22 cellular contexts compared by ENCODE assay signal in genomic region chr5:180628211-180628610, GRCh38. TPM values are rescaled to one million over a fixed set of nuclear protein-coding genes. Genes with fewer than 3 reads are reported as not detected.
DNase-seq lines count a peak whose midpoint lies in the region; ATAC-seq and TF ChIP-seq lines count a peak whose summit lies in the region.
"Had no signal": no experiment of that assay in that cellular context is flagged by ENCODE, and none has a peak within 500 bp of the region (broad histone marks: within the 10 kb centered on the region; RNA-seq: fewer than 3 reads in every experiment).

No MANE protein-coding gene starts in this region.

- H3K4me3 Mint-ChIP-seq in WTC11 = no peak overlapping the region
- H3K4me3 Mint-ChIP-seq: CD4-positive, alpha-beta T cell; CD8-positive, alpha-beta T cell had no signal

- no peaks in the 10 kb centered on the region for H3K9me3 ChIP-seq in BLaER1 treated with 17β-estradiol and CSF1 and Interleukin-3, amounts not matched to agents 10 nM and 100 nM (replicated peaks in 1 of 11)
- H3K9me3 ChIP-seq in HEK293 (ENCODE audit: control insufficient read depth, insufficient read depth, low read depth, low read length) (no peaks in the 10 kb centered on the region), neuronal stem cell (replicated peaks in 1 of 2; ENCODE audit: control insufficient read depth in 2 of 2, insufficient read depth in 1 of 2, low read depth in 1 of 2, low read length in 2 of 2) (no peaks in the 10 kb centered on the region)
- H3K9me3 ChIP-seq: BE2C, Caco-2 had no signal

- H3K9ac ChIP-seq in BLaER1 treated with 17β-estradiol and CSF1 and Interleukin-3, amounts not matched to agents 10 nM and 100 nM = no peak overlapping the region
- H3K9ac ChIP-seq in neuronal stem cell (ENCODE audit: low read depth, low read length, poor library complexity) = no peak overlapping the region

- peak overlapping the region in 7 of 11 experiments; percentile 38 to 72 (median 51); a peak in 2 of 22 replicates for H3K4me2 ChIP-seq in BLaER1 treated with 17β-estradiol and CSF1 and Interleukin-3, amounts not matched to agents 10 nM and 100 nM
- H3K4me2 ChIP-seq in neuronal stem cell (ENCODE audit: insufficient read depth, low read length, poor library complexity, severe bottlenecking) = no peak overlapping the region

- peaks cover 8% of the 10 kb centered on the region; the same call in 1 of the 2 replicates for H3K4me1 Mint-ChIP-seq in WTC11

- CTCF ChIA-PET in HEK293 (lab: Yijun Ruan, JAX) (interaction anchor here (1.7 kb wide), 1 partner anchor 9 kb away, joined by 5 read pairs; no protein-coding TSS in a partner anchor), WTC11 (lab: Charles Lee) (interaction anchor here (5.6 kb wide), 1 partner anchor 9 kb away, joined by 42 read pairs; no protein-coding TSS in a partner anchor)

- H3K27me3 ChIP-seq in BLaER1 treated with 17β-estradiol and CSF1 and Interleukin-3, amounts not matched to agents 10 nM and 100 nM = no peaks in the 10 kb centered on the region
- H3K27me3 ChIP-seq in neuronal stem cell (ENCODE audit: control insufficient read depth in 3 of 3, insufficient read depth in 3 of 3, low read depth in 1 of 3, low read length in 3 of 3) = peaks cover 0 to 41% (median 0%) of the 10 kb centered on the region in 3 experiments
- H3K27me3 ChIP-seq: BE2C had no signal

- ATAC-seq in esophagus mucosa (no peak), WTC11 (no peak)
- ATAC-seq: CD8-positive, alpha-beta T cell; GM12878 had no signal

- TF ChIP-seq CTCF in HEK293 (tag by site-specific recombination; IDR thresholded peaks at IDR 0.05) (no peak), WTC11 (IDR thresholded peaks at IDR 0.05) (no peak)

- H3K27me3 Mint-ChIP-seq in WTC11 (ENCODE audit: low read depth) = no peaks in the 10 kb centered on the region
- H3K27me3 Mint-ChIP-seq: CD4-positive, alpha-beta T cell had no signal

- peak overlapping the region; percentile 20 for H3K23ac ChIP-seq in neuronal stem cell (ENCODE audit: low read depth, low read length, poor library complexity)

- POLR2A ChIA-PET in HEK293 (lab: Yijun Ruan, JAX) = no interaction called here
- POLR2A ChIA-PET in WTC11 (lab: Charles Lee) = no interaction called here

- H3K4me1 ChIP-seq in BLaER1 treated with 17β-estradiol and CSF1 and Interleukin-3, amounts not matched to agents 10 nM and 100 nM = peaks cover 17 to 72% (median 65%) of the 10 kb centered on the region in 10 experiments; a peak in 19 of 20 replicates
- no peaks in the 10 kb centered on the region for H3K4me1 ChIP-seq in HEK293 (ENCODE audit: control insufficient read depth, insufficient read depth, low read length)
- peaks cover 15% of the 10 kb centered on the region in 2 donors for H3K4me1 ChIP-seq in neuronal stem cell (ENCODE audit: control insufficient read depth in 2 of 2, insufficient read depth in 1 of 2, low read depth in 1 of 2, low read length in 2 of 2)
- H3K4me1 ChIP-seq: BE2C, Caco-2 had no signal

- H3K36me3 ChIP-seq in BLaER1 treated with 17β-estradiol and CSF1 and Interleukin-3, amounts not matched to agents 10 nM and 100 nM = no peaks in the 10 kb centered on the region
- H3K36me3 ChIP-seq in HEK293 (ENCODE audit: control insufficient read depth in 2 of 2, insufficient read depth in 1 of 2, low read length in 2 of 2) (no peaks in the 10 kb centered on the region), neuronal stem cell (replicated peaks in 1 of 2; ENCODE audit: control insufficient read depth in 2 of 2, insufficient read depth in 2 of 2, low read length in 2 of 2) (no peaks in the 10 kb centered on the region)
- H3K36me3 ChIP-seq: BE2C had no signal

- H3K14ac ChIP-seq in neuronal stem cell (ENCODE audit: low read length) = no peak overlapping the region

- no peak overlapping the region for H3K27ac ChIP-seq in BLaER1 treated with 17β-estradiol and CSF1 and Interleukin-3, amounts not matched to agents 10 nM and 100 nM
- H3K27ac ChIP-seq in HEK293 (ENCODE audit: extremely low read depth, low read depth, low read length) (no peak overlapping the region), neuronal stem cell (replicated peaks; ENCODE audit: low read length) (no peak overlapping the region)

- DNase-seq in ELR (ENCODE audit: low read depth) (peak; percentile 11), neuronal stem cell (ENCODE audit: low spot score) (no peak), KBM-7 (no peak), inferior parietal cortex (ENCODE audit: extremely low spot score) (no peak), WTC11 (ENCODE audit: low spot score) (no peak)
- DNase-seq: 8988T; ACHN; BE2C; C1 segment of cervical spinal cord; Caco-2; Calu3; CD4-positive, alpha-beta T cell; CD8-positive, alpha-beta T cell; DMS79 treated with DMSO at 0.1 percent for 48 hours; GDM1 had no signal

- H4K91ac ChIP-seq in neuronal stem cell (ENCODE audit: low read depth, low read length, poor library complexity) = no peak overlapping the region

- H2BK15ac ChIP-seq in neuronal stem cell (ENCODE audit: low read length) = no peak overlapping the region

- no peak overlapping the region for H2AK5ac ChIP-seq in neuronal stem cell (ENCODE audit: low read depth, low read length)

- no peak overlapping the region for H3K4ac ChIP-seq in neuronal stem cell (ENCODE audit: low read length)

- no peaks in the 10 kb centered on the region for H3K79me1 ChIP-seq in neuronal stem cell (ENCODE audit: low read depth, low read length)

- H2BK5ac ChIP-seq in neuronal stem cell (ENCODE audit: low read length) = no peak overlapping the region

- H3K36me3 Mint-ChIP-seq in WTC11 = no peaks in the 10 kb centered on the region
- H3K36me3 Mint-ChIP-seq: CD8-positive, alpha-beta T cell had no signal

- no peak overlapping the region for H3K27ac Mint-ChIP-seq in WTC11
- H3K27ac Mint-ChIP-seq: CD4-positive, alpha-beta T cell; CD8-positive, alpha-beta T cell had no signal

- H3K9me3 Mint-ChIP-seq in WTC11 = no peaks in the 10 kb centered on the region
- H3K9me3 Mint-ChIP-seq: CD4-positive, alpha-beta T cell; CD8-positive, alpha-beta T cell had no signal

- in situ Hi-C loops in KBM-7 (cut with MboI; ENCODE audit: low pct_unique_long_range_greater_than_20kb, low sequenced_read_pairs) = no loop called here

- H2AFZ ChIP-seq in neuronal stem cell (ENCODE audit: low read length) = no peak overlapping the region

- H2BK120ac ChIP-seq in neuronal stem cell (ENCODE audit: low read depth, low read length) = no peak overlapping the region

- no peak overlapping the region for H2BK12ac ChIP-seq in neuronal stem cell (ENCODE audit: low read length)

- H4K20me1 ChIP-seq in BLaER1 treated with 17β-estradiol and CSF1 and Interleukin-3, amounts not matched to agents 10 nM and 100 nM = no peaks in the 10 kb centered on the region

- no peak overlapping the region for H3K4me3 ChIP-seq in BLaER1 treated with 17β-estradiol and CSF1 and Interleukin-3, amounts not matched to agents 10 nM and 100 nM
- H3K4me3 ChIP-seq in HEK293 (ENCODE audit: low read depth, low read length) (no peak overlapping the region), neuronal stem cell (ENCODE audit: low read length in 2 of 2) (no peak overlapping the region)
- H3K4me3 ChIP-seq: GM12878 had no signal

- no peak overlapping the region for H4K8ac ChIP-seq in neuronal stem cell (ENCODE audit: low read depth, low read length)

- no peak overlapping the region for H3K18ac ChIP-seq in neuronal stem cell (ENCODE audit: low read length)

- WGBS in neuronal stem cell (ENCODE audit: extremely low coverage in 2 of 2, insufficient read length in 2 of 2, insufficient replicate concordance in 1 of 2), 2 donors = no CpG with 5 or more reads among the region's 14 CpGs

TF ChIP-seq in HEK293, 187 proteins besides CTCF, POLR2A, EP300 and RAD21 (continues in another document):
- TF ChIP-seq GLIS1 (tag by site-specific recombination; IDR thresholded peaks at IDR 0.05) = peak; percentile 55; the same call in 1 of the 2 replicates

TF ChIP-seq in WTC11, 78 proteins besides CTCF, POLR2A, EP300 and RAD21 (continues in another document):
- TF ChIP-seq GTF2I (CRISPR knock-in tag; conservative IDR thresholded peaks at IDR 0.05) (no peak), GABPB1 (CRISPR knock-in tag; IDR thresholded peaks at IDR 0.05) (no peak), TEAD4 (CRISPR knock-in tag; IDR thresholded peaks at IDR 0.05) (no peak), FOXP1 (CRISPR knock-in tag; IDR thresholded peaks at IDR 0.05; ENCODE audit: borderline replicate concordance) (no peak), ZNF263 (CRISPR knock-in tag; IDR thresholded peaks at IDR 0.05; ENCODE audit: low read depth) (no peak), PRRX2 (CRISPR knock-in tag; IDR thresholded peaks at IDR 0.05) (no peak), CBFB (CRISPR knock-in tag; IDR thresholded peaks at IDR 0.05; ENCODE audit: low read depth) (no peak), ZNF416 (CRISPR knock-in tag; IDR thresholded peaks at IDR 0.05) (no peak)
- TF ChIP-seq, protein P1, sequence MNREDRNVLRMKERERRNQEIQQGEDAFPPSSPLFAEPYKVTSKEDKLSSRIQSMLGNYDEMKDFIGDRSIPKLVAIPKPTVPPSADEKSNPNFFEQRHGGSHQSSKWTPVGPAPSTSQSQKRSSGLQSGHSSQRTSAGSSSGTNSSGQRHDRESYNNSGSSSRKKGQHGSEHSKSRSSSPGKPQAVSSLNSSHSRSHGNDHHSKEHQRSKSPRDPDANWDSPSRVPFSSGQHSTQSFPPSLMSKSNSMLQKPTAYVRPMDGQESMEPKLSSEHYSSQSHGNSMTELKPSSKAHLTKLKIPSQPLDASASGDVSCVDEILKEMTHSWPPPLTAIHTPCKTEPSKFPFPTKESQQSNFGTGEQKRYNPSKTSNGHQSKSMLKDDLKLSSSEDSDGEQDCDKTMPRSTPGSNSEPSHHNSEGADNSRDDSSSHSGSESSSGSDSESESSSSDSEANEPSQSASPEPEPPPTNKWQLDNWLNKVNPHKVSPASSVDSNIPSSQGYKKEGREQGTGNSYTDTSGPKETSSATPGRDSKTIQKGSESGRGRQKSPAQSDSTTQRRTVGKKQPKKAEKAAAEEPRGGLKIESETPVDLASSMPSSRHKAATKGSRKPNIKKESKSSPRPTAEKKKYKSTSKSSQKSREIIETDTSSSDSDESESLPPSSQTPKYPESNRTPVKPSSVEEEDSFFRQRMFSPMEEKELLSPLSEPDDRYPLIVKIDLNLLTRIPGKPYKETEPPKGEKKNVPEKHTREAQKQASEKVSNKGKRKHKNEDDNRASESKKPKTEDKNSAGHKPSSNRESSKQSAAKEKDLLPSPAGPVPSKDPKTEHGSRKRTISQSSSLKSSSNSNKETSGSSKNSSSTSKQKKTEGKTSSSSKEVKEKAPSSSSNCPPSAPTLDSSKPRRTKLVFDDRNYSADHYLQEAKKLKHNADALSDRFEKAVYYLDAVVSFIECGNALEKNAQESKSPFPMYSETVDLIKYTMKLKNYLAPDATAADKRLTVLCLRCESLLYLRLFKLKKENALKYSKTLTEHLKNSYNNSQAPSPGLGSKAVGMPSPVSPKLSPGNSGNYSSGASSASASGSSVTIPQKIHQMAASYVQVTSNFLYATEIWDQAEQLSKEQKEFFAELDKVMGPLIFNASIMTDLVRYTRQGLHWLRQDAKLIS (CRISPR knock-in tag; IDR thresholded peaks at IDR 0.05; ENCODE audit: borderline replicate concordance) = no peak

RNA-seq across cellular contexts. Expression of gene FLT4, which starts 21.2 kb away (rescaled TPM):
- polyA plus RNA-seq in neuronal stem cell (2013, experiment 1 of 2) = 5.4 TPM
- polyA plus RNA-seq in neuronal stem cell (2013, experiment 2 of 2) = 5.5 TPM
- total RNA-seq in esophagus mucosa = 1.9 TPM
- total RNA-seq in WTC11 (2021) = 11.0 to 12.7 TPM (median 12.4 TPM) in 3 replicates
- total RNA-seq: Caco-2, Calu3, GM12878 had no signal
- polyA plus RNA-seq: AG04450 had no signal

RNA-seq across cellular contexts. Expression of gene SCGB3A1, which starts 36.9 kb away (rescaled TPM):
- 0.75 TPM for polyA plus RNA-seq in neuronal stem cell (2013, experiment 1 of 2)
- polyA plus RNA-seq in neuronal stem cell (2013, experiment 2 of 2) = 0.66 TPM
- total RNA-seq in esophagus mucosa (26.6 TPM), WTC11 (2021) (0.39 TPM in 1 of 3 replicates, not detected in the others)
- total RNA-seq: A673; Caco-2; Calu3; CD4-positive, alpha-beta T cell; CD8-positive, alpha-beta T cell; G401 had no signal
- polyA plus RNA-seq: AG04450, GM12878 had no signal

Comparison
In these comparisons a context has a peak if more than half of its experiments do, and no peak if none do; other contexts are left out.
1. RNA of gene SCGB3A1, which starts 36.9 kb away (total RNA-seq): 26.6 TPM in esophagus mucosa (single experiment); 0.39 TPM in WTC11; every median in the first group is over 10 times any median in the second.